Comparison of ENCODE assay signal across 13 cellular contexts in the genomic region with DNA sequence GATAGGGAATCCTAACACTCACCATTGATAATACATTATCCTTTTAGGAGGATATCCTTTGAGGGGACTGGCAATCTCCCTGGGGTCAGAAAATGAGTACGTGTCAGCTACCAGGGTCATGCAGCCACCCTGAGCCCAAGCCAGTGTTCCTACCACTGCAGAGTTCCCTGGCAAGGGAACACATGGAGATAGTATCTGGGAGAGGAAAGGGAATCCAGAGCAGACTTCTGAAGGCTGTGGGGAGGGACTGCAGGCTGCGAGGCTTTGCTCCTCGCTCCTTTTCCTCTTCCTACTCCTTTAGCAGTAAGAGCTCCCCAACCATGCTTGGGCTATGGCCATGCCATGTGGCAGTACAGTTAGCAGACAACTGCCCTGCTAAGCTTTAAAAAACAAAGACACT.
"Had no signal": no experiment of that assay in that cellular context is flagged by ENCODE, and none has a peak within 500 bp of the region (broad histone marks: within the 10 kb centered on the region; RNA-seq: fewer than 3 reads in every experiment).

No MANE protein-coding gene starts in this region.

- H3K4me3 ChIP-seq: prostate gland had no signal

- H3K36me3 Mint-ChIP-seq: activated naive CD8-positive, alpha-beta T cell treated with anti-CD3 and anti-CD28 coated beads, Interleukin-2, amount 10 ng/mL, durations not matched to agents 7 days and 5 days; naive thymus-derived CD8-positive, alpha-beta T cell; T-cell had no signal

- H3K27ac Mint-ChIP-seq: activated CD8-positive, alpha-beta T cell treated with anti-CD3 and anti-CD28 coated beads, Interleukin-2, amount 10 ng/mL, durations not matched to agents 7 days and 5 days; activated naive CD8-positive, alpha-beta T cell treated with anti-CD3 and anti-CD28 coated beads, Interleukin-2, amount 10 ng/mL, durations not matched to agents 7 days and 5 days; stimulated activated naive CD8-positive, alpha-beta T cell treated with anti-CD3 and anti-CD28 coated beads, Interleukin-15, amount 100 ng/mL, for 72 hours; T-cell had no signal

- H3K27me3 ChIP-seq: foreskin keratinocyte had no signal

- H3K9me3 ChIP-seq: prostate gland had no signal

- H3K9me3 Mint-ChIP-seq: activated naive CD8-positive, alpha-beta T cell treated with anti-CD3 and anti-CD28 coated beads, Interleukin-2, amount 10 ng/mL, durations not matched to agents 7 days and 5 days; naive thymus-derived CD8-positive, alpha-beta T cell; stimulated activated naive CD8-positive, alpha-beta T cell treated with anti-CD3 and anti-CD28 coated beads, Interleukin-15, amount 100 ng/mL, for 72 hours; T-cell had no signal

- H3K4me3 Mint-ChIP-seq: activated CD8-positive, alpha-beta T cell treated with anti-CD3 and anti-CD28 coated beads, Interleukin-2, amount 10 ng/mL, durations not matched to agents 7 days and 5 days; activated naive CD8-positive, alpha-beta T cell treated with anti-CD3 and anti-CD28 coated beads, Interleukin-2, amount 10 ng/mL, durations not matched to agents 7 days and 5 days; naive thymus-derived CD8-positive, alpha-beta T cell; stimulated activated naive CD8-positive, alpha-beta T cell treated with anti-CD3 and anti-CD28 coated beads, Interleukin-15, amount 100 ng/mL, for 72 hours; T-cell had no signal

- H3K4me1 ChIP-seq: foreskin keratinocyte, prostate gland had no signal

- H3K36me3 ChIP-seq: prostate gland had no signal

- H3K4me1 Mint-ChIP-seq: activated naive CD8-positive, alpha-beta T cell treated with anti-CD3 and anti-CD28 coated beads, Interleukin-2, amount 10 ng/mL, durations not matched to agents 7 days and 5 days; naive thymus-derived CD8-positive, alpha-beta T cell; stimulated activated naive CD8-positive, alpha-beta T cell treated with anti-CD3 and anti-CD28 coated beads, Interleukin-15, amount 100 ng/mL, for 72 hours; T-cell had no signal

- H3K27ac ChIP-seq: foreskin keratinocyte, prostate gland had no signal

- DNase-seq: activated CD4-positive, alpha-beta T cell treated with anti-CD3 and anti-CD28 coated beads for 4 hours; activated CD8-positive, alpha-beta memory T cell treated with anti-CD3 and anti-CD28 coated beads, Interleukin-2, amount 50 U/mL, for 48 hours; activated CD8-positive, alpha-beta T cell treated with anti-CD3 and anti-CD28 coated beads, Interleukin-2, amount 10 ng/mL, durations not matched to agents 7 days and 5 days; activated naive CD8-positive, alpha-beta T cell treated with anti-CD3 and anti-CD28 coated beads, Interleukin-2, amount 10 ng/mL, durations not matched to agents 7 days and 5 days; anterior cingulate cortex; foreskin keratinocyte; naive thymus-derived CD8-positive, alpha-beta T cell; stimulated activated CD4-positive, alpha-beta T cell treated with anti-CD3 and anti-CD28 coated beads, Interleukin-4, amount 100 ng/mL, for 1 hour; stimulated activated CD8-positive, alpha-beta memory T cell treated with anti-CD3 and anti-CD28 coated beads, Interleukin-4, amount 100 ng/mL, for 48 hours; stimulated activated naive CD8-positive, alpha-beta T cell treated with anti-CD3 and anti-CD28 coated beads, Interleukin-15, amount 100 ng/mL, for 72 hours; T-cell; T1000 had no signal
